In genomic region chr17:18070861-18071340, GRCh38 we compare ENCODE assay signal across 9 cellular contexts. TPM values are rescaled to one million over a fixed set of nuclear protein-coding genes. Genes with fewer than 3 reads are reported as not detected.
DNase-seq lines count a peak whose midpoint lies in the region; TF ChIP-seq lines count a peak whose summit lies in the region.
"Had no signal": no experiment of that assay in that cellular context is flagged by ENCODE, and none has a peak within 500 bp of the region (broad histone marks: within the 10 kb centered on the region; RNA-seq: fewer than 3 reads in every experiment).

No MANE protein-coding gene starts in this region.

- no peaks in the 10 kb centered on the region for H3F3A ChIP-seq in Loucy (ENCODE audit: low read depth)

- H3K36me3 ChIP-seq in Loucy (ENCODE audit: insufficient read depth, low read length) (peaks cover 11% of the 10 kb centered on the region; the same call in 1 of the 2 replicates), esophagus muscularis mucosa (peaks cover 0 to 18% (median 9%) of the 10 kb centered on the region in 4 donors)

- H3K4me2 ChIP-seq in Loucy (ENCODE audit: low read depth, low read length, poor library complexity, severe bottlenecking), result peak overlapping the region; percentile 23
- H3K4me2 ChIP-seq: KMS-11 had no signal

- peaks cover 6% of the 10 kb centered on the region for H3K4me1 ChIP-seq in Loucy (ENCODE audit: insufficient read depth, low read length, poor library complexity, severe bottlenecking)
- H3K4me1 ChIP-seq in esophagus muscularis mucosa, result peaks cover 0 to 10% (median 7%) of the 10 kb centered on the region in 4 donors

- TF ChIP-seq EP300 in esophagus muscularis mucosa (IDR thresholded peaks at IDR 0.05), result no peak

- no peaks in the 10 kb centered on the region for H4K20me1 ChIP-seq in Loucy (ENCODE audit: insufficient read depth, low read length, poor library complexity, severe bottlenecking)

- no peak overlapping the region for H3K27ac ChIP-seq in esophagus muscularis mucosa (replicated peaks in 1 of 4)
- H3K27ac ChIP-seq: KMS-11 had no signal

- in situ Hi-C loops in astrocyte of the cerebellum (cut with HindIII; ENCODE audit: low sequenced_read_pairs), result no loop called here

- DNase-seq in EH (ENCODE audit: low read depth) (peak; percentile 54), astrocyte of the cerebellum (ENCODE audit: low read depth) (peak; percentile 53), myocyte (ENCODE audit: low read depth) (peak; percentile 84), esophagus muscularis mucosa (ENCODE audit: extremely low spot score) (no peak), HPDE6-E6E7 (ENCODE audit: extremely low spot score) (no peak), CD1c-positive myeloid dendritic cell (ENCODE audit: extremely low spot score) (no peak)
- DNase-seq in stimulated activated CD4-positive, alpha-beta T cell treated with anti-CD3 and anti-CD28 coated beads, Interleukin-15, amount 100 ng/mL, for 24 hours, result no peak

- H3K9me3 ChIP-seq in Loucy (ENCODE audit: insufficient read depth, low read depth, low read length) (no peaks in the 10 kb centered on the region), esophagus muscularis mucosa (no peaks in the 10 kb centered on the region)

- 24% methylated on average over 8 of the region's 8 CpGs for WGBS in esophagus muscularis mucosa

- no peaks in the 10 kb centered on the region for H3K79me2 ChIP-seq in Loucy (ENCODE audit: insufficient read depth, low read length)

- TF ChIP-seq POLR2A in esophagus muscularis mucosa (IDR thresholded peaks at IDR 0.05; ENCODE audit: low read depth), result no peak

- intact Hi-C loops in esophagus muscularis mucosa (cut with DNase I), result no loop called here

- TF ChIP-seq CTCF in Loucy (conservative IDR thresholded peaks at IDR 0.05; ENCODE audit: low read length), result no peak
- no peak for TF ChIP-seq CTCF in astrocyte of the cerebellum (IDR thresholded peaks at IDR 0.05; ENCODE audit: low read depth, low read length, missing control alignments)
- no peak for TF ChIP-seq CTCF in esophagus muscularis mucosa (IDR thresholded peaks at IDR 0.05)

- no peaks in the 10 kb centered on the region for H3K9me2 ChIP-seq in Loucy (replicated peaks; ENCODE audit: low read depth, low read length)

- H3K4me3 ChIP-seq in Loucy (ENCODE audit: low read length, poor library complexity, severe bottlenecking) (no peak overlapping the region), astrocyte of the cerebellum (ENCODE audit: low read depth, low read length) (no peak overlapping the region), esophagus muscularis mucosa (no peak overlapping the region)

- H2AFZ ChIP-seq in Loucy (ENCODE audit: low read length), result peak overlapping the region; percentile 69; the same call in 1 of the 2 replicates

- peak overlapping the region; percentile 2 for H3K9ac ChIP-seq in Loucy (ENCODE audit: low read depth, low read length, poor library complexity, severe bottlenecking)
- H3K9ac ChIP-seq: KMS-11 had no signal

- H3K27me3 ChIP-seq in Loucy (ENCODE audit: insufficient read depth, low read length, poor library complexity, severe bottlenecking) (no peaks in the 10 kb centered on the region), esophagus muscularis mucosa (peaks cover 0 to 4% (median 0%) of the 10 kb centered on the region in 4 donors)

RNA-seq across cellular contexts. Expression of gene DRG2, which starts 16.8 kb away (rescaled TPM):
- total RNA-seq in myocyte (52.3 and 67.2 TPM in 2 replicates), esophagus muscularis mucosa (10 to 100 TPM; 27.4 to 33.8 (median 33.0) TPM)
- 38.3 TPM for polyA plus RNA-seq in myocyte (2012)

RNA-seq across cellular contexts. Expression of gene GID4, which starts 31.7 kb away (rescaled TPM):
- total RNA-seq in myocyte (13.2 and 13.9 TPM in 2 replicates), esophagus muscularis mucosa (10 to 100 TPM; 33.1 to 39.8 (median 34.4) TPM)
- polyA plus RNA-seq in myocyte (2012), result 9.4 TPM

RNA-seq across cellular contexts. Expression of gene ATPAF2, which starts 31.9 kb away (rescaled TPM):
- 21.8 and 29.9 TPM in 2 replicates for total RNA-seq in myocyte
- 29.2 TPM for polyA plus RNA-seq in myocyte (2012)
- 10 to 100 TPM; 10.4 to 26.1 (median 12.3) TPM for total RNA-seq in esophagus muscularis mucosa

RNA-seq across cellular contexts. Expression of gene MYO15A, which starts 37.7 kb away (rescaled TPM):
- 0.03 and 0.57 TPM in 2 replicates for total RNA-seq in myocyte
- 0.30 TPM for polyA plus RNA-seq in myocyte (2012)
- total RNA-seq in esophagus muscularis mucosa, result under 1 TPM; 0.33 to 0.98 (median 0.61) TPM

Comparison
In these comparisons a context has a peak if more than half of its experiments do, and no peak if none do; other contexts are left out.
1. DNase-seq: peak in EH (single experiment), astrocyte of the cerebellum (single experiment) and myocyte (single experiment); none in esophagus muscularis mucosa (single experiment), HPDE6-E6E7 (single experiment), CD1c-positive myeloid dendritic cell (single experiment) and stimulated activated CD4-positive, alpha-beta T cell treated with anti-CD3 and anti-CD28 coated beads, Interleukin-15, amount 100 ng/mL, for 24 hours (single experiment).